1 cellular context compared by ENCODE assay signal in the genomic region with DNA sequence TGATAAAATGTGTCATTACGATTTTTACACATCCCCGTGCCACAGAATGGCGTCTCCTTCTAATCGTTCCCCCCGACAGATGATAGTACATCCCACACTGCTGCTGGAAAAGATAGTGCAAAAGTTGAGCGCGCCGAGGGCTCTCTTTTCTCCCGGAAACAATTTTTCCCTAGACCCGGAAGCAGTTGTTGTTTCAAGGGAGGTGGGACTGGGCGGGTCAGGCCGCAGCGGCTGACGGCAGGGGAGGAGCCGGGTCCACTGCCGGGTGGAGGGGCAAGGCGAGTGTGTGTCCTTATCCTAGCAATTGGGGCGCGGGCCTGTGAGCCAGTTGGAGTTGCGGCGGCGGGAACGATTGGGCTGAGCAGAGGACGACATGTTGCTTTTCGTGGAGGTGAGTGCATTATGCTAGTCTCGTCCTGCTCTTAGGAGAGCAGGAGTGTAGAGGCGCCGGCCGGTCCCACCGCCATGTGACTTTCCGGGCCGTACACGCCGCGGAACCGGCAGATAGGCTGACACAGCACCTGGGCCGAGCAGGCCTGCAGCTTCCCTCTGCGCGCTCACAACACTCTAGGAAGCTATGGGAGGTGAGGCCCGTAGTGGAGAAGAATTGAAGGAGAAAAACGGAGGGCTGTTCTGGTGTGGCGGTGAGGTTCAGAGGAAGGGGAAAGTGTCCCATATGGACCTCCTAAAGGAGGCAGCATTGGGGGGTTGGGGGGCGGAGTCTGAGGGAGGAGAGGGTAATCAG.
TF ChIP-seq lines count a peak whose summit lies in the region.

TSS of gene LARP4 (plus strand) at position 248 of the 745 bp plus-strand sequence. CDS start at position 374, 126 bp downstream.

TF ChIP-seq in K562, 482 proteins besides CTCF, POLR2A, EP300 and RAD21 (continued from another document and continues in another):
- TF ChIP-seq ZNF609 (CRISPR knock-in tag; IDR thresholded peaks at IDR 0.05; ENCODE audit: borderline replicate concordance): peak; percentile 82; the same call in 1 of the 2 replicates
- no peak for TF ChIP-seq GTF3C2 (IDR thresholded peaks at IDR 0.05; ENCODE audit: borderline replicate concordance, extremely low read depth, insufficient read length)
- TF ChIP-seq, protein P1, sequence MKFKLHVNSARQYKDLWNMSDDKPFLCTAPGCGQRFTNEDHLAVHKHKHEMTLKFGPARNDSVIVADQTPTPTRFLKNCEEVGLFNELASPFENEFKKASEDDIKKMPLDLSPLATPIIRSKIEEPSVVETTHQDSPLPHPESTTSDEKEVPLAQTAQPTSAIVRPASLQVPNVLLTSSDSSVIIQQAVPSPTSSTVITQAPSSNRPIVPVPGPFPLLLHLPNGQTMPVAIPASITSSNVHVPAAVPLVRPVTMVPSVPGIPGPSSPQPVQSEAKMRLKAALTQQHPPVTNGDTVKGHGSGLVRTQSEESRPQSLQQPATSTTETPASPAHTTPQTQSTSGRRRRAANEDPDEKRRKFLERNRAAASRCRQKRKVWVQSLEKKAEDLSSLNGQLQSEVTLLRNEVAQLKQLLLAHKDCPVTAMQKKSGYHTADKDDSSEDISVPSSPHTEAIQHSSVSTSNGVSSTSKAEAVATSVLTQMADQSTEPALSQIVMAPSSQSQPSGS (CRISPR knock-in tag; IDR thresholded peaks at IDR 0.05): no peak
- TF ChIP-seq ZZZ3 (IDR thresholded peaks at IDR 0.05): peak; percentile 76; the same call in 1 of the 2 replicates
- no peak for TF ChIP-seq EWSR1 (IDR thresholded peaks at IDR 0.05; ENCODE audit: borderline replicate concordance, low read depth, partially characterized antibody)
- peak in 2 of 3 experiments; percentile 60 to 78 for TF ChIP-seq YY1 (IDR thresholded peaks at IDR 0.05; ENCODE audit: borderline replicate concordance in 1 of 3, control insufficient read depth in 1 of 3, extremely low read depth in 1 of 3, insufficient read depth in 3 of 3, insufficient read length in 1 of 3, insufficient replicate concordance in 2 of 3, low read depth in 1 of 3, low read length in 2 of 3)
- TF ChIP-seq ZHX1 (conservative IDR thresholded peaks at IDR 0.05; ENCODE audit: low read length): no peak
- no peak for TF ChIP-seq ZNF124 (CRISPR knock-in tag; IDR thresholded peaks at IDR 0.05)
- 0 out of 2 replicates have a peak, but pooled peaks have one; percentile 14 for TF ChIP-seq ETV5 (CRISPR knock-in tag; IDR thresholded peaks at IDR 0.05; ENCODE audit: low read depth)
- TF ChIP-seq SREBF1 (IDR thresholded peaks at IDR 0.05; ENCODE audit: borderline replicate concordance, low read depth, low read length): no peak
- peak; percentile 85 for TF ChIP-seq CBFA2T3 (IDR thresholded peaks at IDR 0.05)
- no peak for TF ChIP-seq ZNF79 (CRISPR knock-in tag; IDR thresholded peaks at IDR 0.05; ENCODE audit: low read depth)
- TF ChIP-seq, protein P2, sequence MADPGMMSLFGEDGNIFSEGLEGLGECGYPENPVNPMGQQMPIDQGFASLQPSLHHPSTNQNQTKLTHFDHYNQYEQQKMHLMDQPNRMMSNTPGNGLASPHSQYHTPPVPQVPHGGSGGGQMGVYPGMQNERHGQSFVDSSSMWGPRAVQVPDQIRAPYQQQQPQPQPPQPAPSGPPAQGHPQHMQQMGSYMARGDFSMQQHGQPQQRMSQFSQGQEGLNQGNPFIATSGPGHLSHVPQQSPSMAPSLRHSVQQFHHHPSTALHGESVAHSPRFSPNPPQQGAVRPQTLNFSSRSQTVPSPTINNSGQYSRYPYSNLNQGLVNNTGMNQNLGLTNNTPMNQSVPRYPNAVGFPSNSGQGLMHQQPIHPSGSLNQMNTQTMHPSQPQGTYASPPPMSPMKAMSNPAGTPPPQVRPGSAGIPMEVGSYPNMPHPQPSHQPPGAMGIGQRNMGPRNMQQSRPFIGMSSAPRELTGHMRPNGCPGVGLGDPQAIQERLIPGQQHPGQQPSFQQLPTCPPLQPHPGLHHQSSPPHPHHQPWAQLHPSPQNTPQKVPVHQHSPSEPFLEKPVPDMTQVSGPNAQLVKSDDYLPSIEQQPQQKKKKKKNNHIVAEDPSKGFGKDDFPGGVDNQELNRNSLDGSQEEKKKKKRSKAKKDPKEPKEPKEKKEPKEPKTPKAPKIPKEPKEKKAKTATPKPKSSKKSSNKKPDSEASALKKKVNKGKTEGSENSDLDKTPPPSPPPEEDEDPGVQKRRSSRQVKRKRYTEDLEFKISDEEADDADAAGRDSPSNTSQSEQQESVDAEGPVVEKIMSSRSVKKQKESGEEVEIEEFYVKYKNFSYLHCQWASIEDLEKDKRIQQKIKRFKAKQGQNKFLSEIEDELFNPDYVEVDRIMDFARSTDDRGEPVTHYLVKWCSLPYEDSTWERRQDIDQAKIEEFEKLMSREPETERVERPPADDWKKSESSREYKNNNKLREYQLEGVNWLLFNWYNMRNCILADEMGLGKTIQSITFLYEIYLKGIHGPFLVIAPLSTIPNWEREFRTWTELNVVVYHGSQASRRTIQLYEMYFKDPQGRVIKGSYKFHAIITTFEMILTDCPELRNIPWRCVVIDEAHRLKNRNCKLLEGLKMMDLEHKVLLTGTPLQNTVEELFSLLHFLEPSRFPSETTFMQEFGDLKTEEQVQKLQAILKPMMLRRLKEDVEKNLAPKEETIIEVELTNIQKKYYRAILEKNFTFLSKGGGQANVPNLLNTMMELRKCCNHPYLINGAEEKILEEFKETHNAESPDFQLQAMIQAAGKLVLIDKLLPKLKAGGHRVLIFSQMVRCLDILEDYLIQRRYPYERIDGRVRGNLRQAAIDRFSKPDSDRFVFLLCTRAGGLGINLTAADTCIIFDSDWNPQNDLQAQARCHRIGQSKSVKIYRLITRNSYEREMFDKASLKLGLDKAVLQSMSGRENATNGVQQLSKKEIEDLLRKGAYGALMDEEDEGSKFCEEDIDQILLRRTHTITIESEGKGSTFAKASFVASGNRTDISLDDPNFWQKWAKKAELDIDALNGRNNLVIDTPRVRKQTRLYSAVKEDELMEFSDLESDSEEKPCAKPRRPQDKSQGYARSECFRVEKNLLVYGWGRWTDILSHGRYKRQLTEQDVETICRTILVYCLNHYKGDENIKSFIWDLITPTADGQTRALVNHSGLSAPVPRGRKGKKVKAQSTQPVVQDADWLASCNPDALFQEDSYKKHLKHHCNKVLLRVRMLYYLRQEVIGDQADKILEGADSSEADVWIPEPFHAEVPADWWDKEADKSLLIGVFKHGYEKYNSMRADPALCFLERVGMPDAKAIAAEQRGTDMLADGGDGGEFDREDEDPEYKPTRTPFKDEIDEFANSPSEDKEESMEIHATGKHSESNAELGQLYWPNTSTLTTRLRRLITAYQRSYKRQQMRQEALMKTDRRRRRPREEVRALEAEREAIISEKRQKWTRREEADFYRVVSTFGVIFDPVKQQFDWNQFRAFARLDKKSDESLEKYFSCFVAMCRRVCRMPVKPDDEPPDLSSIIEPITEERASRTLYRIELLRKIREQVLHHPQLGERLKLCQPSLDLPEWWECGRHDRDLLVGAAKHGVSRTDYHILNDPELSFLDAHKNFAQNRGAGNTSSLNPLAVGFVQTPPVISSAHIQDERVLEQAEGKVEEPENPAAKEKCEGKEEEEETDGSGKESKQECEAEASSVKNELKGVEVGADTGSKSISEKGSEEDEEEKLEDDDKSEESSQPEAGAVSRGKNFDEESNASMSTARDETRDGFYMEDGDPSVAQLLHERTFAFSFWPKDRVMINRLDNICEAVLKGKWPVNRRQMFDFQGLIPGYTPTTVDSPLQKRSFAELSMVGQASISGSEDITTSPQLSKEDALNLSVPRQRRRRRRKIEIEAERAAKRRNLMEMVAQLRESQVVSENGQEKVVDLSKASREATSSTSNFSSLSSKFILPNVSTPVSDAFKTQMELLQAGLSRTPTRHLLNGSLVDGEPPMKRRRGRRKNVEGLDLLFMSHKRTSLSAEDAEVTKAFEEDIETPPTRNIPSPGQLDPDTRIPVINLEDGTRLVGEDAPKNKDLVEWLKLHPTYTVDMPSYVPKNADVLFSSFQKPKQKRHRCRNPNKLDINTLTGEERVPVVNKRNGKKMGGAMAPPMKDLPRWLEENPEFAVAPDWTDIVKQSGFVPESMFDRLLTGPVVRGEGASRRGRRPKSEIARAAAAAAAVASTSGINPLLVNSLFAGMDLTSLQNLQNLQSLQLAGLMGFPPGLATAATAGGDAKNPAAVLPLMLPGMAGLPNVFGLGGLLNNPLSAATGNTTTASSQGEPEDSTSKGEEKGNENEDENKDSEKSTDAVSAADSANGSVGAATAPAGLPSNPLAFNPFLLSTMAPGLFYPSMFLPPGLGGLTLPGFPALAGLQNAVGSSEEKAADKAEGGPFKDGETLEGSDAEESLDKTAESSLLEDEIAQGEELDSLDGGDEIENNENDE (IDR thresholded peaks at IDR 0.05; ENCODE audit: low read depth, low read length): no peak
- no peak for TF ChIP-seq BMI1 (IDR thresholded peaks at IDR 0.05; ENCODE audit: low read length)
- TF ChIP-seq, protein P3, sequence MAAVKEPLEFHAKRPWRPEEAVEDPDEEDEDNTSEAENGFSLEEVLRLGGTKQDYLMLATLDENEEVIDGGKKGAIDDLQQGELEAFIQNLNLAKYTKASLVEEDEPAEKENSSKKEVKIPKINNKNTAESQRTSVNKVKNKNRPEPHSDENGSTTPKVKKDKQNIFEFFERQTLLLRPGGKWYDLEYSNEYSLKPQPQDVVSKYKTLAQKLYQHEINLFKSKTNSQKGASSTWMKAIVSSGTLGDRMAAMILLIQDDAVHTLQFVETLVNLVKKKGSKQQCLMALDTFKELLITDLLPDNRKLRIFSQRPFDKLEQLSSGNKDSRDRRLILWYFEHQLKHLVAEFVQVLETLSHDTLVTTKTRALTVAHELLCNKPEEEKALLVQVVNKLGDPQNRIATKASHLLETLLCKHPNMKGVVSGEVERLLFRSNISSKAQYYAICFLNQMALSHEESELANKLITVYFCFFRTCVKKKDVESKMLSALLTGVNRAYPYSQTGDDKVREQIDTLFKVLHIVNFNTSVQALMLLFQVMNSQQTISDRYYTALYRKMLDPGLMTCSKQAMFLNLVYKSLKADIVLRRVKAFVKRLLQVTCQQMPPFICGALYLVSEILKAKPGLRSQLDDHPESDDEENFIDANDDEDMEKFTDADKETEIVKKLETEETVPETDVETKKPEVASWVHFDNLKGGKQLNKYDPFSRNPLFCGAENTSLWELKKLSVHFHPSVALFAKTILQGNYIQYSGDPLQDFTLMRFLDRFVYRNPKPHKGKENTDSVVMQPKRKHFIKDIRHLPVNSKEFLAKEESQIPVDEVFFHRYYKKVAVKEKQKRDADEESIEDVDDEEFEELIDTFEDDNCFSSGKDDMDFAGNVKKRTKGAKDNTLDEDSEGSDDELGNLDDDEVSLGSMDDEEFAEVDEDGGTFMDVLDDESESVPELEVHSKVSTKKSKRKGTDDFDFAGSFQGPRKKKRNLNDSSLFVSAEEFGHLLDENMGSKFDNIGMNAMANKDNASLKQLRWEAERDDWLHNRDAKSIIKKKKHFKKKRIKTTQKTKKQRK (IDR thresholded peaks at IDR 0.05; ENCODE audit: borderline replicate concordance, low read depth, low read length): no peak
